In the genomic region with DNA sequence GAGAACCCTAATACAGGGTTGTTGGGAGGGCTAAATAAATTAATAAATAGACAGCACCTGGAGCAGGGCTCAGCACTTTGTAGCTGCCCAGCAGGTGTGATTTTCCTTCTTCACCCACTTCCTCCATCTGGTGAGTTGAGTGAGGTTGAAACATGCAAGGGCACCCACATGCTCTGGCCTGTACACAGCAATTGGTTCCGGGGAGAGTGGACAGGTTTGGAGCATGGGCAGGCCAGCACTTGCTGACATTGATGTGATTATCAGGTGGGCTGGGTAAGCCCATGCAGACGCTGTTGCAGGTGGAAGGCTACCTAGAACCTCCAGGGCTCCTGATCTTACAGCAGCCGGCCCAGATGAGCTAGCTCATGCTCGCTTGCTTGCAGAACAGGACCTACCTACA, we compare ENCODE assay signal across 11 cellular contexts. TPM values are rescaled to one million over a fixed set of nuclear protein-coding genes. Genes with fewer than 3 reads are reported as not detected.
DNase-seq lines count a peak whose midpoint lies in the region; ATAC-seq, FAIRE-seq and TF ChIP-seq lines count a peak whose summit lies in the region.
"Had no signal": no experiment of that assay in that cellular context is flagged by ENCODE, and none has a peak within 500 bp of the region (broad histone marks: within the 10 kb centered on the region; RNA-seq: fewer than 3 reads in every experiment).

No MANE protein-coding gene starts in this region.

- H3K4me1 Mint-ChIP-seq in CD4-positive, alpha-beta memory T cell, result peaks cover 8 to 24% (median 17%) of the 10 kb centered on the region in 4 donors
- peaks cover 7% of the 10 kb centered on the region for H3K4me1 Mint-ChIP-seq in activated T-helper 17 cell treated with anti-CD3 and anti-CD28 coated beads, Interleukin-2, amount 50 U/mL, for 72 hours
- peaks cover 10% of the 10 kb centered on the region for H3K4me1 Mint-ChIP-seq in memory B cell

- peak overlapping the region; percentile 43 to 92 (median 88) for H3K4me3 Mint-ChIP-seq in CD4-positive, alpha-beta memory T cell
- H3K4me3 Mint-ChIP-seq in activated T-helper 17 cell treated with anti-CD3 and anti-CD28 coated beads, Interleukin-2, amount 50 U/mL, for 72 hours, result peak overlapping the region; percentile 83
- peak overlapping the region; percentile 56 for H3K4me3 Mint-ChIP-seq in memory B cell

- CTCF ChIA-PET in CD4-positive, alpha-beta memory T cell (lab: Charles Lee; ENCODE audit: partially characterized antibody), result interaction anchor here (1.2 kb wide), 1 partner anchor 150 kb away, joined by 3 read pairs; a partner anchor contains a TSS
- CTCF ChIA-PET in RWPE1 (lab: Yijun Ruan, JAX), result no interaction called here

- H3K27me3 Mint-ChIP-seq in CD4-positive, alpha-beta memory T cell, result peaks cover 2 to 4% of the 10 kb centered on the region in 2 donors
- peaks cover 4% of the 10 kb centered on the region for H3K27me3 Mint-ChIP-seq in activated T-helper 17 cell treated with anti-CD3 and anti-CD28 coated beads, Interleukin-2, amount 50 U/mL, for 72 hours
- H3K27me3 Mint-ChIP-seq in memory B cell, result peaks cover 5% of the 10 kb centered on the region

- no peaks in the 10 kb centered on the region for H3K9me3 ChIP-seq in CD4-positive, alpha-beta memory T cell (ENCODE audit: control insufficient read depth in 1 of 2, low read length in 2 of 2)
- no peaks in the 10 kb centered on the region for H3K9me3 ChIP-seq in DND-41 (ENCODE audit: insufficient read depth, low read length, severe bottlenecking)
- H3K9me3 ChIP-seq: thoracic aorta had no signal

- H2AFZ ChIP-seq in DND-41 (ENCODE audit: low read depth, low read length), result peak overlapping the region; percentile 100

- H3K9ac ChIP-seq in DND-41 (ENCODE audit: low read depth, low read length), result no peak overlapping the region

- H3K27ac ChIP-seq in CD4-positive, alpha-beta memory T cell (ENCODE audit: low read depth, low read length), result no peak overlapping the region
- H3K27ac ChIP-seq in DND-41 (ENCODE audit: low read length), result no peak overlapping the region
- H3K27ac ChIP-seq in RWPE1, result no peak overlapping the region
- H3K27ac ChIP-seq: thoracic aorta had no signal

- POLR2A ChIA-PET in CD4-positive, alpha-beta memory T cell (lab: Charles Lee; ENCODE audit: partially characterized antibody), result interaction anchor here (1.0 kb wide), 1 partner anchor 22 kb away, joined by 3 read pairs; no protein-coding TSS in a partner anchor
- POLR2A ChIA-PET in RWPE1 (lab: Yijun Ruan, JAX; ENCODE audit: low non-redundant PET), result no interaction called here

- DNase-seq in CD4-positive, alpha-beta memory T cell, result no peak
- DNase-seq in DND-41, result no peak
- DNase-seq in memory B cell (ENCODE audit: low spot score in 2 of 2), result no peak
- DNase-seq in NCI-H526 treated with DMSO at 0.1 percent for 48 hours (lab: John Stamatoyannopoulos, UW), result no peak
- no peak for DNase-seq in GM12891 (ENCODE audit: insufficient read length, low spot score)
- DNase-seq in RWPE1 (ENCODE audit: low spot score), result no peak
- DNase-seq: central memory CD4-positive, alpha-beta T cell had no signal

- no peak overlapping the region for H3K4me3 ChIP-seq in CD4-positive, alpha-beta memory T cell (ENCODE audit: low read length in 2 of 2)
- H3K4me3 ChIP-seq in DND-41 (ENCODE audit: low read depth in 1 of 2, low read length in 2 of 2), result no peak overlapping the region

- peaks cover 13% of the 10 kb centered on the region for H3K4me1 ChIP-seq in CD4-positive, alpha-beta memory T cell (ENCODE audit: insufficient read depth, low read length)
- peaks cover 31% of the 10 kb centered on the region for H3K4me1 ChIP-seq in DND-41 (ENCODE audit: insufficient read depth, low read length)

- no peak for FAIRE-seq in GM12891 (lab: Jason Lieb, UNC)
- FAIRE-seq: TTC549 had no signal

- H4K20me1 ChIP-seq in DND-41 (ENCODE audit: insufficient read depth, low read length), result no peaks in the 10 kb centered on the region

- peak overlapping the region in 2 of 7 donors; percentile 81 to 84 for H3K27ac Mint-ChIP-seq in CD4-positive, alpha-beta memory T cell
- H3K27ac Mint-ChIP-seq in activated T-helper 17 cell treated with anti-CD3 and anti-CD28 coated beads, Interleukin-2, amount 50 U/mL, for 72 hours, result no peak overlapping the region
- no peak overlapping the region for H3K27ac Mint-ChIP-seq in memory B cell

- intact Hi-C loops in CD4-positive, alpha-beta memory T cell (cut with micrococcal nuclease), result loop anchor here (5.0 kb wide), 1 partner anchor 217 kb away; no protein-coding TSS in a partner anchor

- peaks cover 0 to 5% of the 10 kb centered on the region in 2 donors for H3K36me3 Mint-ChIP-seq in CD4-positive, alpha-beta memory T cell
- H3K36me3 Mint-ChIP-seq in activated T-helper 17 cell treated with anti-CD3 and anti-CD28 coated beads, Interleukin-2, amount 50 U/mL, for 72 hours (ENCODE audit: low read depth), result no peaks in the 10 kb centered on the region
- no peaks in the 10 kb centered on the region for H3K36me3 Mint-ChIP-seq in memory B cell

- ATAC-seq in DND-41 (ENCODE audit: insufficient read depth, low read depth), result no peak
- no peak for ATAC-seq in activated T-helper 17 cell treated with anti-CD3 and anti-CD28 coated beads, Interleukin-2, amount 50 U/mL, for 72 hours (replicated peaks)
- ATAC-seq in memory B cell (ENCODE audit: low read depth), result no peak
- no peak for ATAC-seq in HG03196 (IDR thresholded peaks at IDR 0.05; ENCODE audit: unreplicated experiment)

- H3K9me3 Mint-ChIP-seq in CD4-positive, alpha-beta memory T cell, result no peaks in the 10 kb centered on the region
- H3K9me3 Mint-ChIP-seq in activated T-helper 17 cell treated with anti-CD3 and anti-CD28 coated beads, Interleukin-2, amount 50 U/mL, for 72 hours, result no peaks in the 10 kb centered on the region
- no peaks in the 10 kb centered on the region for H3K9me3 Mint-ChIP-seq in memory B cell

- H3K4me2 ChIP-seq in DND-41 (ENCODE audit: insufficient read depth, low read length), result no peak overlapping the region

- peaks cover 20% of the 10 kb centered on the region for H3K79me2 ChIP-seq in DND-41 (ENCODE audit: insufficient read depth, low read length)

- H3K36me3 ChIP-seq in CD4-positive, alpha-beta memory T cell (ENCODE audit: insufficient read depth, low read length), result no peaks in the 10 kb centered on the region
- H3K36me3 ChIP-seq in DND-41 (ENCODE audit: insufficient read depth, low read length), result no peaks in the 10 kb centered on the region; the same call in 1 of the 2 replicates
- H3K36me3 ChIP-seq: thoracic aorta had no signal

- no peak for TF ChIP-seq CTCF in DND-41 (IDR thresholded peaks at IDR 0.05; ENCODE audit: borderline replicate concordance, extremely low read depth, low read length, poor library complexity, severe bottlenecking)
- no peak for TF ChIP-seq CTCF in RWPE1 (conservative IDR thresholded peaks at IDR 0.05; ENCODE audit: low read depth)

- no peak for TF ChIP-seq POLR2A in GM12891 (IDR thresholded peaks at IDR 0.05; ENCODE audit: low read depth, low read length)

- no peaks in the 10 kb centered on the region for H3K27me3 ChIP-seq in CD4-positive, alpha-beta memory T cell (ENCODE audit: insufficient read depth, low read length)
- H3K27me3 ChIP-seq in DND-41 (ENCODE audit: insufficient read depth, low read length, poor library complexity), result no peaks in the 10 kb centered on the region

TF ChIP-seq in GM12891, 5 proteins besides CTCF, POLR2A, EP300 and RAD21:
- no peak for TF ChIP-seq TAF1 (IDR thresholded peaks at IDR 0.05; ENCODE audit: low read depth, low read length)

RNA-seq across cellular contexts. Expression of a gene that starts 1.3 kb away (rescaled TPM):
- total RNA-seq in CD4-positive, alpha-beta memory T cell, result 10 to 100 TPM; 24.7 to 26.7 TPM
- polyA plus RNA-seq in CD4-positive, alpha-beta memory T cell, result 1 to 10 TPM; 6.1 to 6.5 TPM
- 10 to 100 TPM; 18.2 to 18.8 TPM for total RNA-seq in activated T-helper 17 cell treated with anti-CD3 and anti-CD28 coated beads, Interleukin-2, amount 50 U/mL, for 72 hours
- polyA plus RNA-seq in GM12891 (2012; ENCODE audit: low read depth, missing spikeins), result 3.6 TPM
